Comparison of ENCODE assay signal across 27 cellular contexts in the genomic region with DNA sequence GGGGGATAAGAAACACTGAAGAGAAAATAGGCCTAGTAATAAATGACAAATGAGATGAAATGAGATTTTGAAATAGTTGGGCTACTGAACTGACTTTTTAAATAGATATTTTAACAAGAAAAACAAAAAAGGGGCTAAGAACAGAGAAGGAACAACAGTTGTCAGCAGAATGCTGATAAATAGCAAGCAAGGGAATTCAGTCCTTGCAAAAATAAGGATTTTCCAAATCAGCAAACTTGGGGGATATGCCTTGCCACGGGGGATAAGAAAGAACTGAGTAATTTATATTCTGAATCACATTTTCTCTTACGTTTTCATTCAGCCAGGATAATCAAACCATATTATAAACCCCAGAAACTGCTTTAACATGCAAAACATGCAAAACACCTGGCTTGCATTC. TPM values are rescaled to one million over a fixed set of nuclear protein-coding genes. Genes with fewer than 3 reads are reported as not detected.
DNase-seq lines count a peak whose midpoint lies in the region; ATAC-seq and TF ChIP-seq lines count a peak whose summit lies in the region.
"Had no signal": no experiment of that assay in that cellular context is flagged by ENCODE, and none has a peak within 500 bp of the region (broad histone marks: within the 10 kb centered on the region; RNA-seq: fewer than 3 reads in every experiment).

No MANE protein-coding gene starts in this region.

- no peak for TF ChIP-seq CTCF in endodermal cell (conservative IDR thresholded peaks at IDR 0.05)
- TF ChIP-seq CTCF in gastrocnemius medialis (IDR thresholded peaks at IDR 0.05 in 4 of 5, conservative IDR thresholded peaks at IDR 0.05 in 1 of 5), result no peak

- in situ Hi-C loops in gastrocnemius medialis (cut with MboI; ENCODE audit: low sequenced_read_pairs in 4 of 4), result no loop called here

- H3K27me3 Mint-ChIP-seq in endodermal cell (ENCODE audit: insufficient read depth), result no peaks in the 10 kb centered on the region
- H3K27me3 Mint-ChIP-seq: CD4-positive, alpha-beta memory T cell; CD4-positive, CD25-positive, alpha-beta regulatory T cell had no signal

- H3K4me3 ChIP-seq in SK-N-MC, result peak overlapping the region; percentile 39; the same call in 1 of the 2 replicates
- peak overlapping the region; percentile 62 for H3K4me3 ChIP-seq in endodermal cell (ENCODE audit: low read length)
- no peak overlapping the region for H3K4me3 ChIP-seq in gastrocnemius medialis
- H3K4me3 ChIP-seq: BLaER1, GM12878 had no signal

- no peak for DNase-seq in SK-N-MC (ENCODE audit: low read depth, low spot score)
- DNase-seq in endodermal cell, result no peak
- DNase-seq in gastrocnemius medialis, result no peak
- DNase-seq in activated CD4-positive, alpha-beta T cell treated with anti-CD3 and anti-CD28 coated beads, Interleukin-2, amount 50 U/mL, for 1 hour, result no peak
- no peak for DNase-seq in SHP77 (lab: John Stamatoyannopoulos, UW)
- DNase-seq: 8988T; ACHN; BE2C; C1 segment of cervical spinal cord; CD4-positive, alpha-beta memory T cell; CD4-positive, CD25-positive, alpha-beta regulatory T cell; CD8-positive, alpha-beta memory T cell; COR-L47; DMS 273 treated with DMSO at 0.1 percent for 48 hours; DMS153; DMS53; DMS79; DND-41; EL; GDM1 had no signal

- H3K27ac ChIP-seq in SK-N-MC (peak overlapping the region; percentile 89), endodermal cell (ENCODE audit: low read depth, low read length) (no peak overlapping the region), gastrocnemius medialis (no peak overlapping the region)
- H3K27ac ChIP-seq: BLaER1 had no signal

- no peak overlapping the region for H3K4me3 Mint-ChIP-seq in endodermal cell
- H3K4me3 Mint-ChIP-seq: CD14-positive monocyte; CD4-positive, CD25-positive, alpha-beta regulatory T cell; CD8-positive, alpha-beta memory T cell had no signal

- H3K36me3 ChIP-seq in SK-N-MC (ENCODE audit: insufficient read depth, low read length) (no peaks in the 10 kb centered on the region), endodermal cell (ENCODE audit: control insufficient read depth, insufficient read depth, low read length) (no peaks in the 10 kb centered on the region), gastrocnemius medialis (no peaks in the 10 kb centered on the region)
- H3K36me3 ChIP-seq: BE2C, BLaER1 had no signal

- no peak overlapping the region for H3K27ac Mint-ChIP-seq in endodermal cell
- H3K27ac Mint-ChIP-seq: CD14-positive monocyte; CD4-positive, alpha-beta memory T cell; CD4-positive, CD25-positive, alpha-beta regulatory T cell had no signal

- H3K9ac ChIP-seq in SK-N-MC (ENCODE audit: insufficient read length) (no peak overlapping the region), endodermal cell (ENCODE audit: extremely low read depth, low read length, poor library complexity, severe bottlenecking) (no peak overlapping the region)
- H3K9ac ChIP-seq: BLaER1 had no signal

- H3K9me3 ChIP-seq in SK-N-MC (ENCODE audit: low read depth, low read length), result no peaks in the 10 kb centered on the region; the same call in 1 of the 2 replicates
- H3K9me3 ChIP-seq in endodermal cell (ENCODE audit: control insufficient read depth, low read length), result peaks cover 52% of the 10 kb centered on the region
- H3K9me3 ChIP-seq in gastrocnemius medialis, result peaks cover 0 to 5% (median 0%) of the 10 kb centered on the region in 3 donors
- H3K9me3 ChIP-seq: BE2C had no signal

- no peaks in the 10 kb centered on the region for H3K27me3 ChIP-seq in endodermal cell (ENCODE audit: control insufficient read depth, insufficient read depth, low read length, poor library complexity, severe bottlenecking)
- no peaks in the 10 kb centered on the region for H3K27me3 ChIP-seq in gastrocnemius medialis
- H3K27me3 ChIP-seq: BE2C, BLaER1 had no signal

- H3K4me1 ChIP-seq in endodermal cell (ENCODE audit: control insufficient read depth, insufficient read depth, low read length) (no peaks in the 10 kb centered on the region), gastrocnemius medialis (no peaks in the 10 kb centered on the region)
- H3K4me1 ChIP-seq: BLaER1 had no signal

- H3K4me1 Mint-ChIP-seq in endodermal cell, result no peaks in the 10 kb centered on the region
- H3K4me1 Mint-ChIP-seq: CD14-positive monocyte; CD4-positive, alpha-beta memory T cell; CD4-positive, CD25-positive, alpha-beta regulatory T cell; CD8-positive, alpha-beta memory T cell had no signal

- WGBS in endodermal cell (ENCODE audit: insufficient coverage in 1 of 2, insufficient read length in 1 of 2), 2 experiments, result 100% methylated on average over 1 to 2 of the region's 2 CpGs

- peak; percentile 41 to 50 for ATAC-seq in gastrocnemius medialis
- ATAC-seq: GM12878 had no signal

- H3K36me3 Mint-ChIP-seq in endodermal cell (ENCODE audit: low read depth), result peaks cover 7% of the 10 kb centered on the region
- H3K36me3 Mint-ChIP-seq: CD14-positive monocyte had no signal

- TF ChIP-seq POLR2A in gastrocnemius medialis (IDR thresholded peaks at IDR 0.05), result no peak

- H3K9me3 Mint-ChIP-seq in endodermal cell, result peaks cover 56% of the 10 kb centered on the region

- intact Hi-C loops in gastrocnemius medialis (cut with DNase I; ENCODE audit: low total_unique reads), result no loop called here

RNA-seq across cellular contexts. Expression of gene CCDC196, which starts 12.9 kb away (rescaled TPM):
- not detected for total RNA-seq in endodermal cell
- polyA plus RNA-seq in endodermal cell (2013, experiment 1 of 2), result not detected
- polyA plus RNA-seq in endodermal cell (2013, experiment 2 of 2), result not detected
- total RNA-seq in gastrocnemius medialis, result not detected
- total RNA-seq: A673; CD4-positive, alpha-beta memory T cell; CD4-positive, CD25-positive, alpha-beta regulatory T cell; CD8-positive, alpha-beta memory T cell; Daoy; G401; GM12878 had no signal
- polyA plus RNA-seq: AG04450; CD14-positive monocyte; CD4-positive, alpha-beta memory T cell; CD4-positive, CD25-positive, alpha-beta regulatory T cell; CD8-positive, alpha-beta memory T cell had no signal

RNA-seq across cellular contexts. Expression of gene GPHN, which starts 34.7 kb away (rescaled TPM):
- 10 to 100 TPM; 12.4 to 15.0 TPM for total RNA-seq in endodermal cell
- polyA plus RNA-seq in endodermal cell (2013, experiment 1 of 2), result 24.5 TPM
- polyA plus RNA-seq in endodermal cell (2013, experiment 2 of 2), result 22.5 TPM
- total RNA-seq in gastrocnemius medialis, result 10 to 100 TPM; 10.3 to 33.3 (median 23.5) TPM

Comparison
In these comparisons a context has a peak if more than half of its experiments do, and no peak if none do; other contexts are left out.
1. H3K4me3 ChIP-seq: peak in SK-N-MC (single experiment) and endodermal cell (single experiment); none in gastrocnemius medialis (0 of 4).